1 cellular context compared by ENCODE assay signal in genomic region chr20:52137850-52138249, GRCh38.
A peak's percentile ranks its signal among the peaks of the same experiment; 100 is the strongest.
TF ChIP-seq lines count a peak whose summit lies in the region.

No MANE protein-coding gene starts in this region.

TF ChIP-seq in HEK293, 187 proteins besides CTCF, POLR2A, EP300 and RAD21 (continued from another document and continues in another):
- no peak for TF ChIP-seq PRDM2 (tag by site-specific recombination; IDR thresholded peaks at IDR 0.05; ENCODE audit: borderline replicate concordance)
- no peak for TF ChIP-seq ZNF26 (tag by site-specific recombination; IDR thresholded peaks at IDR 0.05)
- TF ChIP-seq ZNF394 (tag by site-specific recombination; IDR thresholded peaks at IDR 0.05; ENCODE audit: borderline replicate concordance): peak; percentile 86; the same call in 1 of the 2 replicates
- TF ChIP-seq ZSCAN4 (tag by site-specific recombination; IDR thresholded peaks at IDR 0.05): no peak
- TF ChIP-seq ZNF155 (tag by site-specific recombination; IDR thresholded peaks at IDR 0.05): no peak
- TF ChIP-seq HOXA7 (CRISPR knock-in tag; IDR thresholded peaks at IDR 0.05; ENCODE audit: borderline replicate concordance): no peak
- no peak for TF ChIP-seq ZNF335 (tag by site-specific recombination; conservative IDR thresholded peaks at IDR 0.05)
- no peak for TF ChIP-seq ZFP41 (tag by site-specific recombination; IDR thresholded peaks at IDR 0.05; ENCODE audit: borderline replicate concordance)
- no peak for TF ChIP-seq ZNF529 (tag by site-specific recombination; IDR thresholded peaks at IDR 0.05; ENCODE audit: insufficient replicate concordance)
- TF ChIP-seq ZNF19 (tag by site-specific recombination; IDR thresholded peaks at IDR 0.05; ENCODE audit: low read depth): no peak
- TF ChIP-seq ZNF184 (tag by site-specific recombination; IDR thresholded peaks at IDR 0.05): no peak
- TF ChIP-seq ZXDB (tag by site-specific recombination; IDR thresholded peaks at IDR 0.05): peak; percentile 56; the same call in 1 of the 2 replicates
- TF ChIP-seq ZSCAN18 (tag by site-specific recombination; IDR thresholded peaks at IDR 0.05): no peak
- no peak for TF ChIP-seq WT1 (tag by site-specific recombination; IDR thresholded peaks at IDR 0.05)
- TF ChIP-seq ZNF433 (tag by site-specific recombination; IDR thresholded peaks at IDR 0.05; ENCODE audit: low read depth): peak; percentile 72
- TF ChIP-seq KLF9 (tag by site-specific recombination; IDR thresholded peaks at IDR 0.05; ENCODE audit: low read depth): no peak
- TF ChIP-seq ZNF133 (tag by site-specific recombination; IDR thresholded peaks at IDR 0.05): no peak
- no peak for TF ChIP-seq ZNF366 (tag by site-specific recombination; conservative IDR thresholded peaks at IDR 0.05)
- TF ChIP-seq ZNF837 (tag by site-specific recombination; IDR thresholded peaks at IDR 0.05): no peak
- no peak for TF ChIP-seq ZNF610 (tag by site-specific recombination; IDR thresholded peaks at IDR 0.05; ENCODE audit: borderline replicate concordance)
- TF ChIP-seq ZNF654 (tag by site-specific recombination; IDR thresholded peaks at IDR 0.05; ENCODE audit: low read depth): peak; percentile 25
- TF ChIP-seq ZNF18 (tag by site-specific recombination; IDR thresholded peaks at IDR 0.05): no peak
- TF ChIP-seq ZNF555 (tag by site-specific recombination; conservative IDR thresholded peaks at IDR 0.05): peak; percentile 56
- no peak for TF ChIP-seq ZNF24 (tag by site-specific recombination; IDR thresholded peaks at IDR 0.05)
- TF ChIP-seq ZEB2 (tag by site-specific recombination; IDR thresholded peaks at IDR 0.05): no peak
- TF ChIP-seq ZNF580 (tag by site-specific recombination; IDR thresholded peaks at IDR 0.05): no peak
- TF ChIP-seq ZNF510 (tag by site-specific recombination; IDR thresholded peaks at IDR 0.05; ENCODE audit: insufficient replicate concordance): no peak
- no peak for TF ChIP-seq HOXC10 (CRISPR knock-in tag; IDR thresholded peaks at IDR 0.05)
- peak; percentile 74 for TF ChIP-seq ZNF518A (tag by site-specific recombination; conservative IDR thresholded peaks at IDR 0.05; ENCODE audit: low read depth)
- TF ChIP-seq ZNF660 (tag by site-specific recombination; IDR thresholded peaks at IDR 0.05): no peak
- 0 out of 2 replicates have a peak, but pooled peaks have one; percentile 18 for TF ChIP-seq ZNF341 (tag by site-specific recombination; IDR thresholded peaks at IDR 0.05; ENCODE audit: low read depth)
- TF ChIP-seq ZSCAN30 (tag by site-specific recombination; IDR thresholded peaks at IDR 0.05): no peak
- TF ChIP-seq ZNF692 (tag by site-specific recombination; IDR thresholded peaks at IDR 0.05): no peak
- TF ChIP-seq ZNF37A (tag by site-specific recombination; IDR thresholded peaks at IDR 0.05): no peak
- TF ChIP-seq PRDM4 (tag by site-specific recombination; IDR thresholded peaks at IDR 0.05): no peak
- TF ChIP-seq RBAK (tag by site-specific recombination; IDR thresholded peaks at IDR 0.05): no peak
- peak; percentile 58 for TF ChIP-seq ZNF623 (tag by site-specific recombination; IDR thresholded peaks at IDR 0.05)
- TF ChIP-seq REPIN1 (tag by site-specific recombination; IDR thresholded peaks at IDR 0.05; ENCODE audit: low read depth): no peak
